In the genomic region with DNA sequence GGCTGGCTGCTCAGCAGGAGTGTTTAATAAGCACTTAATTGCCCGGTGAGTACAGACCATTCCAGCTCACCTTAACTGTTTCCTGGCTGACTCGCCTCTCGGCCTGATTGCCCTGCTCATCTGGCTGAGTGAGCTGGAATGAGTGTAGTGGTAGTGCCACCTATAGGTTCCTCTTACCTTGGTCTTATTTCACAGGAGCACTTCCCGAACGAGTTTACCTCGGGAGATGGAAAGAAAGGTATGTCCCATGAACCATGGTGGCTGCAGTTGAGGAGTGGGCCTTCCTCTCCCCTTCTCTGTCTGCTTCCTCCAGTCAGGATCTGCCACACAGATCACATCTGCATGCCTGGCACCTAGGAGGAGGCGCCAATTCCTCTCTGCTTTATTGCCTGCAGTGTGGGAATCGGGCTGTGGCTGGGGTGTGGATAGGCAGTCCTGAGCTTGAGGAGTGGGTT, we compare ENCODE assay signal across 1 cellular context.
TF ChIP-seq lines count a peak whose summit lies in the region.

No MANE protein-coding gene starts in this region.

TF ChIP-seq in HepG2, 621 proteins besides CTCF, POLR2A, EP300 and RAD21 (continued from another document and continues in another):
- TF ChIP-seq, protein P1, sequence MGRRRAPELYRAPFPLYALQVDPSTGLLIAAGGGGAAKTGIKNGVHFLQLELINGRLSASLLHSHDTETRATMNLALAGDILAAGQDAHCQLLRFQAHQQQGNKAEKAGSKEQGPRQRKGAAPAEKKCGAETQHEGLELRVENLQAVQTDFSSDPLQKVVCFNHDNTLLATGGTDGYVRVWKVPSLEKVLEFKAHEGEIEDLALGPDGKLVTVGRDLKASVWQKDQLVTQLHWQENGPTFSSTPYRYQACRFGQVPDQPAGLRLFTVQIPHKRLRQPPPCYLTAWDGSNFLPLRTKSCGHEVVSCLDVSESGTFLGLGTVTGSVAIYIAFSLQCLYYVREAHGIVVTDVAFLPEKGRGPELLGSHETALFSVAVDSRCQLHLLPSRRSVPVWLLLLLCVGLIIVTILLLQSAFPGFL (CRISPR knock-in tag; IDR thresholded peaks at IDR 0.05) = no peak
- TF ChIP-seq RXRA (CRISPR knock-in tag; IDR thresholded peaks at IDR 0.05) (no peak; the same call in 1 of the 2 replicates), ZNF577 (CRISPR knock-in tag; IDR thresholded peaks at IDR 0.05; ENCODE audit: borderline replicate concordance, low read depth) (no peak), ZNF761 (CRISPR knock-in tag; conservative IDR thresholded peaks at IDR 0.05) (no peak), SMAD9 (CRISPR knock-in tag; IDR thresholded peaks at IDR 0.05) (no peak), MBNL3 (CRISPR knock-in tag; conservative IDR thresholded peaks at IDR 0.05) (no peak), ZNF607 (CRISPR knock-in tag; IDR thresholded peaks at IDR 0.05; ENCODE audit: borderline replicate concordance) (no peak), SNRNP70 (IDR thresholded peaks at IDR 0.05; ENCODE audit: low read depth, low read length) (no peak), ZNF724P (CRISPR knock-in tag; IDR thresholded peaks at IDR 0.05; ENCODE audit: borderline replicate concordance) (no peak), ZNF451 (CRISPR knock-in tag; IDR thresholded peaks at IDR 0.05) (peak; percentile 69; the same call in 1 of the 2 replicates), SMAD3 (CRISPR knock-in tag; IDR thresholded peaks at IDR 0.05) (no peak), SMC3 (IDR thresholded peaks at IDR 0.05; ENCODE audit: low read length) (peak; percentile 95), ZNF746 (CRISPR knock-in tag; IDR thresholded peaks at IDR 0.05) (no peak), NR1H2 (CRISPR knock-in tag; IDR thresholded peaks at IDR 0.05; ENCODE audit: borderline replicate concordance, low read depth) (no peak), ZZZ3 (CRISPR knock-in tag; IDR thresholded peaks at IDR 0.05; ENCODE audit: borderline replicate concordance) (no peak), CENPX (CRISPR knock-in tag; IDR thresholded peaks at IDR 0.05) (no peak), ATRX (CRISPR knock-in tag; IDR thresholded peaks at IDR 0.05; ENCODE audit: borderline replicate concordance) (no peak), XRCC5 (optimal IDR thresholded peaks at IDR 0.05; ENCODE audit: low read length) (peak; percentile 80), ZNF776 (CRISPR knock-in tag; IDR thresholded peaks at IDR 0.05) (no peak), MIXL1 (CRISPR knock-in tag; IDR thresholded peaks at IDR 0.05) (no peak), ZNF12 (CRISPR knock-in tag; IDR thresholded peaks at IDR 0.05) (peak; percentile 38; the same call in 1 of the 2 replicates), ZNF501 (CRISPR knock-in tag; IDR thresholded peaks at IDR 0.05) (peak; percentile 58; the same call in 1 of the 2 replicates), MAZ (IDR thresholded peaks at IDR 0.05; ENCODE audit: borderline replicate concordance, low read depth, low read length) (no peak), MAZ (CRISPR knock-in tag; IDR thresholded peaks at IDR 0.05; ENCODE audit: low read depth) (no peak), ZSCAN29 (CRISPR knock-in tag; conservative IDR thresholded peaks at IDR 0.05) (peak; percentile 47; the same call in 1 of the 2 replicates)
- TF ChIP-seq, protein P2, sequence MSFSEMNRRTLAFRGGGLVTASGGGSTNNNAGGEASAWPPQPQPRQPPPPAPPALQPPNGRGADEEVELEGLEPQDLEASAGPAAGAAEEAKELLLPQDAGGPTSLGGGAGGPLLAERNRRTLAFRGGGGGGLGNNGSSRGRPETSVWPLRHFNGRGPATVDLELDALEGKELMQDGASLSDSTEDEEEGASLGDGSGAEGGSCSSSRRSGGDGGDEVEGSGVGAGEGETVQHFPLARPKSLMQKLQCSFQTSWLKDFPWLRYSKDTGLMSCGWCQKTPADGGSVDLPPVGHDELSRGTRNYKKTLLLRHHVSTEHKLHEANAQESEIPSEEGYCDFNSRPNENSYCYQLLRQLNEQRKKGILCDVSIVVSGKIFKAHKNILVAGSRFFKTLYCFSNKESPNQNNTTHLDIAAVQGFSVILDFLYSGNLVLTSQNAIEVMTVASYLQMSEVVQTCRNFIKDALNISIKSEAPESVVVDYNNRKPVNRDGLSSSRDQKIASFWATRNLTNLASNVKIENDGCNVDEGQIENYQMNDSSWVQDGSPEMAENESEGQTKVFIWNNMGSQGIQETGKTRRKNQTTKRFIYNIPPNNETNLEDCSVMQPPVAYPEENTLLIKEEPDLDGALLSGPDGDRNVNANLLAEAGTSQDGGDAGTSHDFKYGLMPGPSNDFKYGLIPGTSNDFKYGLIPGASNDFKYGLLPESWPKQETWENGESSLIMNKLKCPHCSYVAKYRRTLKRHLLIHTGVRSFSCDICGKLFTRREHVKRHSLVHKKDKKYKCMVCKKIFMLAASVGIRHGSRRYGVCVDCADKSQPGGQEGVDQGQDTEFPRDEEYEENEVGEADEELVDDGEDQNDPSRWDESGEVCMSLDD (CRISPR knock-in tag; IDR thresholded peaks at IDR 0.05; ENCODE audit: borderline replicate concordance) = no peak
- TF ChIP-seq, protein P3, sequence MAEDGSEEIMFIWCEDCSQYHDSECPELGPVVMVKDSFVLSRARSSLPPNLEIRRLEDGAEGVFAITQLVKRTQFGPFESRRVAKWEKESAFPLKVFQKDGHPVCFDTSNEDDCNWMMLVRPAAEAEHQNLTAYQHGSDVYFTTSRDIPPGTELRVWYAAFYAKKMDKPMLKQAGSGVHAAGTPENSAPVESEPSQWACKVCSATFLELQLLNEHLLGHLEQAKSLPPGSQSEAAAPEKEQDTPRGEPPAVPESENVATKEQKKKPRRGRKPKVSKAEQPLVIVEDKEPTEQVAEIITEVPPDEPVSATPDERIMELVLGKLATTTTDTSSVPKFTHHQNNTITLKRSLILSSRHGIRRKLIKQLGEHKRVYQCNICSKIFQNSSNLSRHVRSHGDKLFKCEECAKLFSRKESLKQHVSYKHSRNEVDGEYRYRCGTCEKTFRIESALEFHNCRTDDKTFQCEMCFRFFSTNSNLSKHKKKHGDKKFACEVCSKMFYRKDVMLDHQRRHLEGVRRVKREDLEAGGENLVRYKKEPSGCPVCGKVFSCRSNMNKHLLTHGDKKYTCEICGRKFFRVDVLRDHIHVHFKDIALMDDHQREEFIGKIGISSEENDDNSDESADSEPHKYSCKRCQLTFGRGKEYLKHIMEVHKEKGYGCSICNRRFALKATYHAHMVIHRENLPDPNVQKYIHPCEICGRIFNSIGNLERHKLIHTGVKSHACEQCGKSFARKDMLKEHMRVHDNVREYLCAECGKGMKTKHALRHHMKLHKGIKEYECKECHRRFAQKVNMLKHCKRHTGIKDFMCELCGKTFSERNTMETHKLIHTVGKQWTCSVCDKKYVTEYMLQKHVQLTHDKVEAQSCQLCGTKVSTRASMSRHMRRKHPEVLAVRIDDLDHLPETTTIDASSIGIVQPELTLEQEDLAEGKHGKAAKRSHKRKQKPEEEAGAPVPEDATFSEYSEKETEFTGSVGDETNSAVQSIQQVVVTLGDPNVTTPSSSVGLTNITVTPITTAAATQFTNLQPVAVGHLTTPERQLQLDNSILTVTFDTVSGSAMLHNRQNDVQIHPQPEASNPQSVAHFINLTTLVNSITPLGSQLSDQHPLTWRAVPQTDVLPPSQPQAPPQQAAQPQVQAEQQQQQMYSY (CRISPR knock-in tag; IDR thresholded peaks at IDR 0.05) = no peak
- TF ChIP-seq, protein P4, sequence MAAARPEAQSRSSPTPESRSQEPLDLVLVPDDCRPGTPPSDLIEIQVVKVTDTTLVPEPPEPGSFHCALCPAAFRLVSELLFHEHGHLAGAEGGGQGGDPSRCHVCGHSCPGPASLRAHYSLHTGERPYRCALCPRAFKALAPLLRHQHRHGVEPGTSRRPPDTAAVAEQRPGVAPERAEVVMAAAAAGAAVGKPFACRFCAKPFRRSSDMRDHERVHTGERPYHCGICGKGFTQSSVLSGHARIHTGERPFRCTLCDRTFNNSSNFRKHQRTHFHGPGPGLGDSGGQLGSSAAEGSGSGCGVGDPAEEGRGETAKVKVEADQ (CRISPR knock-in tag; IDR thresholded peaks at IDR 0.05; ENCODE audit: borderline replicate concordance) = no peak
- TF ChIP-seq, protein P5, sequence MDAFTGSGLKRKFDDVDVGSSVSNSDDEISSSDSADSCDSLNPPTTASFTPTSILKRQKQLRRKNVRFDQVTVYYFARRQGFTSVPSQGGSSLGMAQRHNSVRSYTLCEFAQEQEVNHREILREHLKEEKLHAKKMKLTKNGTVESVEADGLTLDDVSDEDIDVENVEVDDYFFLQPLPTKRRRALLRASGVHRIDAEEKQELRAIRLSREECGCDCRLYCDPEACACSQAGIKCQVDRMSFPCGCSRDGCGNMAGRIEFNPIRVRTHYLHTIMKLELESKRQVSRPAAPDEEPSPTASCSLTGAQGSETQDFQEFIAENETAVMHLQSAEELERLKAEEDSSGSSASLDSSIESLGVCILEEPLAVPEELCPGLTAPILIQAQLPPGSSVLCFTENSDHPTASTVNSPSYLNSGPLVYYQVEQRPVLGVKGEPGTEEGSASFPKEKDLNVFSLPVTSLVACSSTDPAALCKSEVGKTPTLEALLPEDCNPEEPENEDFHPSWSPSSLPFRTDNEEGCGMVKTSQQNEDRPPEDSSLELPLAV (CRISPR knock-in tag; conservative IDR thresholded peaks at IDR 0.05; ENCODE audit: low read depth) = no peak
- TF ChIP-seq, protein P6, sequence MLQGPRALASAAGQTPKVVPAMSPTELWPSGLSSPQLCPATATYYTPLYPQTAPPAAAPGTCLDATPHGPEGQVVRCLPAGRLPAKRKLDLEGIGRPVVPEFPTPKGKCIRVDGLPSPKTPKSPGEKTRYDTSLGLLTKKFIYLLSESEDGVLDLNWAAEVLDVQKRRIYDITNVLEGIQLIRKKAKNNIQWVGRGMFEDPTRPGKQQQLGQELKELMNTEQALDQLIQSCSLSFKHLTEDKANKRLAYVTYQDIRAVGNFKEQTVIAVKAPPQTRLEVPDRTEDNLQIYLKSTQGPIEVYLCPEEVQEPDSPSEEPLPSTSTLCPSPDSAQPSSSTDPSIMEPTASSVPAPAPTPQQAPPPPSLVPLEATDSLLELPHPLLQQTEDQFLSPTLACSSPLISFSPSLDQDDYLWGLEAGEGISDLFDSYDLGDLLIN (CRISPR knock-in tag; IDR thresholded peaks at IDR 0.05; ENCODE audit: borderline replicate concordance) = no peak
- TF ChIP-seq, protein P7, sequence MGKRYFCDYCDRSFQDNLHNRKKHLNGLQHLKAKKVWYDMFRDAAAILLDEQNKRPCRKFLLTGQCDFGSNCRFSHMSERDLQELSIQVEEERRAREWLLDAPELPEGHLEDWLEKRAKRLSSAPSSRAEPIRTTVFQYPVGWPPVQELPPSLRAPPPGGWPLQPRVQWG (CRISPR knock-in tag; IDR thresholded peaks at IDR 0.05; ENCODE audit: borderline replicate concordance, low read depth) = no peak
- TF ChIP-seq, protein P8, sequence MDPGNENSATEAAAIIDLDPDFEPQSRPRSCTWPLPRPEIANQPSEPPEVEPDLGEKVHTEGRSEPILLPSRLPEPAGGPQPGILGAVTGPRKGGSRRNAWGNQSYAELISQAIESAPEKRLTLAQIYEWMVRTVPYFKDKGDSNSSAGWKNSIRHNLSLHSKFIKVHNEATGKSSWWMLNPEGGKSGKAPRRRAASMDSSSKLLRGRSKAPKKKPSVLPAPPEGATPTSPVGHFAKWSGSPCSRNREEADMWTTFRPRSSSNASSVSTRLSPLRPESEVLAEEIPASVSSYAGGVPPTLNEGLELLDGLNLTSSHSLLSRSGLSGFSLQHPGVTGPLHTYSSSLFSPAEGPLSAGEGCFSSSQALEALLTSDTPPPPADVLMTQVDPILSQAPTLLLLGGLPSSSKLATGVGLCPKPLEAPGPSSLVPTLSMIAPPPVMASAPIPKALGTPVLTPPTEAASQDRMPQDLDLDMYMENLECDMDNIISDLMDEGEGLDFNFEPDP (CRISPR knock-in tag; conservative IDR thresholded peaks at IDR 0.05) = no peak
- TF ChIP-seq, protein P9, sequence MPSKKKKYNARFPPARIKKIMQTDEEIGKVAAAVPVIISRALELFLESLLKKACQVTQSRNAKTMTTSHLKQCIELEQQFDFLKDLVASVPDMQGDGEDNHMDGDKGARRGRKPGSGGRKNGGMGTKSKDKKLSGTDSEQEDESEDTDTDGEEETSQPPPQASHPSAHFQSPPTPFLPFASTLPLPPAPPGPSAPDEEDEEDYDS (CRISPR knock-in tag; IDR thresholded peaks at IDR 0.05) = no peak
- TF ChIP-seq, protein P10, sequence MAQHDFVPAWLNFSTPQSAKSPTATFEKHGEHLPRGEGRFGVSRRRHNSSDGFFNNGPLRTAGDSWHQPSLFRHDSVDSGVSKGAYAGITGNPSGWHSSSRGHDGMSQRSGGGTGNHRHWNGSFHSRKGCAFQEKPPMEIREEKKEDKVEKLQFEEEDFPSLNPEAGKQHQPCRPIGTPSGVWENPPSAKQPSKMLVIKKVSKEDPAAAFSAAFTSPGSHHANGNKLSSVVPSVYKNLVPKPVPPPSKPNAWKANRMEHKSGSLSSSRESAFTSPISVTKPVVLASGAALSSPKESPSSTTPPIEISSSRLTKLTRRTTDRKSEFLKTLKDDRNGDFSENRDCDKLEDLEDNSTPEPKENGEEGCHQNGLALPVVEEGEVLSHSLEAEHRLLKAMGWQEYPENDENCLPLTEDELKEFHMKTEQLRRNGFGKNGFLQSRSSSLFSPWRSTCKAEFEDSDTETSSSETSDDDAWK (CRISPR knock-in tag; IDR thresholded peaks at IDR 0.05) = no peak
- TF ChIP-seq, protein P11, sequence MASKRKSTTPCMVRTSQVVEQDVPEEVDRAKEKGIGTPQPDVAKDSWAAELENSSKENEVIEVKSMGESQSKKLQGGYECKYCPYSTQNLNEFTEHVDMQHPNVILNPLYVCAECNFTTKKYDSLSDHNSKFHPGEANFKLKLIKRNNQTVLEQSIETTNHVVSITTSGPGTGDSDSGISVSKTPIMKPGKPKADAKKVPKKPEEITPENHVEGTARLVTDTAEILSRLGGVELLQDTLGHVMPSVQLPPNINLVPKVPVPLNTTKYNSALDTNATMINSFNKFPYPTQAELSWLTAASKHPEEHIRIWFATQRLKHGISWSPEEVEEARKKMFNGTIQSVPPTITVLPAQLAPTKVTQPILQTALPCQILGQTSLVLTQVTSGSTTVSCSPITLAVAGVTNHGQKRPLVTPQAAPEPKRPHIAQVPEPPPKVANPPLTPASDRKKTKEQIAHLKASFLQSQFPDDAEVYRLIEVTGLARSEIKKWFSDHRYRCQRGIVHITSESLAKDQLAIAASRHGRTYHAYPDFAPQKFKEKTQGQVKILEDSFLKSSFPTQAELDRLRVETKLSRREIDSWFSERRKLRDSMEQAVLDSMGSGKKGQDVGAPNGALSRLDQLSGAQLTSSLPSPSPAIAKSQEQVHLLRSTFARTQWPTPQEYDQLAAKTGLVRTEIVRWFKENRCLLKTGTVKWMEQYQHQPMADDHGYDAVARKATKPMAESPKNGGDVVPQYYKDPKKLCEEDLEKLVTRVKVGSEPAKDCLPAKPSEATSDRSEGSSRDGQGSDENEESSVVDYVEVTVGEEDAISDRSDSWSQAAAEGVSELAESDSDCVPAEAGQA (IDR thresholded peaks at IDR 0.05; ENCODE audit: low read depth) = no peak
- TF ChIP-seq, protein P11 (CRISPR knock-in tag; IDR thresholded peaks at IDR 0.05; ENCODE audit: borderline replicate concordance) = no peak
